In the genomic region with DNA sequence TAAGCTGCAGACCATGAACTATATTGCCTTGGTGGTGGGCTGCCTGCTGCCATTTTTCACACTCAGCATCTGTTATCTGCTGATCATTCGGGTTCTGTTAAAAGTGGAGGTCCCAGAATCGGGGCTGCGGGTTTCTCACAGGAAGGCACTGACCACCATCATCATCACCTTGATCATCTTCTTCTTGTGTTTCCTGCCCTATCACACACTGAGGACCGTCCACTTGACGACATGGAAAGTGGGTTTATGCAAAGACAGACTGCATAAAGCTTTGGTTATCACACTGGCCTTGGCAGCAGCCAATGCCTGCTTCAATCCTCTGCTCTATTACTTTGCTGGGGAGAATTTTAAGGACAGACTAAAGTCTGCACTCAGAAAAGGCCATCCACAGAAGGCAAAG, we compare ENCODE assay signal across 29 cellular contexts. TPM values are rescaled to one million over a fixed set of nuclear protein-coding genes. Genes with fewer than 3 reads are reported as not detected.
"Had no signal": no experiment of that assay in that cellular context is flagged by ENCODE, and none has a peak within 500 bp of the region (broad histone marks: within the 10 kb centered on the region; RNA-seq: fewer than 3 reads in every experiment).

No MANE protein-coding gene starts in this region.

- H3K4me1 ChIP-seq: colonic mucosa, esophagus muscularis mucosa, gastrocnemius medialis, heart left ventricle had no signal

- H3K9me3 ChIP-seq: colonic mucosa, esophagus muscularis mucosa, gastrocnemius medialis had no signal

- H3K27ac ChIP-seq: brain microvascular endothelial cell, colonic mucosa, esophagus muscularis mucosa, gastrocnemius medialis, heart left ventricle had no signal

- H3K27me3 Mint-ChIP-seq: activated CD4-positive, alpha-beta T cell treated with anti-CD3 and anti-CD28 coated beads for 36 hours; activated CD8-positive, alpha-beta T cell treated with anti-CD3 and anti-CD28 coated beads for 36 hours; activated naive CD8-positive, alpha-beta T cell; activated T-helper 17 cell treated with anti-CD3 and anti-CD28 coated beads, Interleukin-2, amount 50 U/mL, for 72 hours had no signal

- H3K4me3 Mint-ChIP-seq: activated CD4-positive, alpha-beta T cell treated with anti-CD3 and anti-CD28 coated beads for 36 hours; activated CD8-positive, alpha-beta T cell treated with anti-CD3 and anti-CD28 coated beads for 36 hours; activated naive CD8-positive, alpha-beta T cell; activated T-cell treated with anti-CD3 and anti-CD28 coated beads, Interleukin-2, amount 50 U/mL, for 4 hours; activated T-helper 17 cell treated with anti-CD3 and anti-CD28 coated beads, Interleukin-2, amount 50 U/mL, for 72 hours had no signal

- DNase-seq: activated CD4-positive, alpha-beta T cell treated with anti-CD3 and anti-CD28 coated beads for 36 hours; activated CD4-positive, alpha-beta T cell treated with anti-CD3 and anti-CD28 coated beads, Interleukin-2, amount 50 U/mL, for 1 hour; activated CD4-positive, alpha-beta T cell treated with anti-CD3 and anti-CD28 coated beads, Interleukin-2, amount 50 U/mL, for 48 hours; activated CD4-positive, CD25-positive, alpha-beta regulatory T cell; activated CD4-positive, CD25-positive, alpha-beta regulatory T cell treated with anti-CD3 and anti-CD28 coated beads, Interleukin-2, amount 50 U/mL, for 72 hours; activated CD8-positive, alpha-beta memory T cell treated with anti-CD3 and anti-CD28 coated beads for 24 hours; activated CD8-positive, alpha-beta T cell treated with anti-CD3 and anti-CD28 coated beads for 36 hours; activated effector memory CD4-positive, alpha-beta T cell treated with Interleukin-2 at 50 U/mL for 16 hours; activated gamma-delta T cell treated with Interleukin-2 at 50 U/mL for 16 hours; activated naive CD4-positive, alpha-beta T cell treated with anti-CD3 and anti-CD28 coated beads, Interleukin-2, amount 50 U/mL, for 16 hours; activated naive CD4-positive, alpha-beta T cell treated with Interleukin-2 at 50 U/mL for 16 hours; activated T-cell treated with anti-CD3 and anti-CD28 coated beads, Interleukin-2, amount 50 U/mL, for 4 hours; amniotic stem cell; anterior cingulate cortex; brain microvascular endothelial cell; caudate nucleus; cerebellar nuclear complex; colonic mucosa; effector CD8-positive, alpha-beta T cell; erythroblast; foreskin keratinocyte; gastrocnemius medialis; glutamatergic neuron; heart left ventricle; T-helper 2 cell had no signal

- H3K4me3 ChIP-seq: colonic mucosa, esophagus muscularis mucosa, gastrocnemius medialis, heart left ventricle had no signal

- H3K27me3 ChIP-seq: brain microvascular endothelial cell, colonic mucosa, esophagus muscularis mucosa, foreskin keratinocyte, gastrocnemius medialis, heart left ventricle had no signal

- H3K36me3 ChIP-seq: brain microvascular endothelial cell, colonic mucosa, gastrocnemius medialis had no signal

- ATAC-seq: activated CD4-positive, alpha-beta T cell treated with anti-CD3 and anti-CD28 coated beads for 36 hours; activated CD8-positive, alpha-beta T cell treated with anti-CD3 and anti-CD28 coated beads for 36 hours; activated T-cell treated with anti-CD3 and anti-CD28 coated beads, Interleukin-2, amount 50 U/mL, for 4 hours; activated T-helper 17 cell treated with anti-CD3 and anti-CD28 coated beads, Interleukin-2, amount 50 U/mL, for 72 hours; foreskin keratinocyte; gastrocnemius medialis; heart left ventricle had no signal

- H3K27ac Mint-ChIP-seq: activated CD4-positive, alpha-beta T cell treated with anti-CD3 and anti-CD28 coated beads for 36 hours; activated CD8-positive, alpha-beta T cell treated with anti-CD3 and anti-CD28 coated beads for 36 hours; activated naive CD8-positive, alpha-beta T cell; activated T-helper 17 cell treated with anti-CD3 and anti-CD28 coated beads, Interleukin-2, amount 50 U/mL, for 72 hours had no signal

RNA-seq across cellular contexts. Expression of gene CYSLTR2, which starts 53.7 kb away (rescaled TPM):
- total RNA-seq: dermis microvascular lymphatic vessel endothelial cell, foreskin keratinocyte had no signal
- polyA plus RNA-seq: foreskin keratinocyte had no signal
